Comparison of ENCODE assay signal across 1 cellular context in the genomic region with DNA sequence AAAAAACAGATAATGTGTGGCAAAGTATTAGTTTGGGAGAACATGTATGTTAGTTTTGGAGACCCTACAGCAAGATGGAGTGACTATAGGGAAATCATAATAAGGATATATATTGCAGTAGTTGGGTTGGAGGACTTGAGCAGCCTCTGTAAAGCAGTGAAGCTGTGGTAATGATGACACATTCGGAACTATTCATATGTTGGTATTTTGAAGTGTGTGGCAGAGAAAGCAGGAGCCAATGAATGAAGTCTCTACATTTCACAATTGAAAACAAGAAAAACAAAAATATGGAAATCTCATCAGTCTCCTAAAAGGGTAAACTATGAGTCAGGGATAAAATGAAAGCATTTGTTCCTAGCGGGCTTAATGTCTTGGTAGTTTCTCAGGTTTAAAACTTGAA.
TF ChIP-seq lines count a peak whose summit lies in the region.

No MANE protein-coding gene starts in this region.

TF ChIP-seq in GM23338, 12 proteins besides CTCF, POLR2A, EP300 and RAD21 (continued from another document):
- TF ChIP-seq, protein P1, sequence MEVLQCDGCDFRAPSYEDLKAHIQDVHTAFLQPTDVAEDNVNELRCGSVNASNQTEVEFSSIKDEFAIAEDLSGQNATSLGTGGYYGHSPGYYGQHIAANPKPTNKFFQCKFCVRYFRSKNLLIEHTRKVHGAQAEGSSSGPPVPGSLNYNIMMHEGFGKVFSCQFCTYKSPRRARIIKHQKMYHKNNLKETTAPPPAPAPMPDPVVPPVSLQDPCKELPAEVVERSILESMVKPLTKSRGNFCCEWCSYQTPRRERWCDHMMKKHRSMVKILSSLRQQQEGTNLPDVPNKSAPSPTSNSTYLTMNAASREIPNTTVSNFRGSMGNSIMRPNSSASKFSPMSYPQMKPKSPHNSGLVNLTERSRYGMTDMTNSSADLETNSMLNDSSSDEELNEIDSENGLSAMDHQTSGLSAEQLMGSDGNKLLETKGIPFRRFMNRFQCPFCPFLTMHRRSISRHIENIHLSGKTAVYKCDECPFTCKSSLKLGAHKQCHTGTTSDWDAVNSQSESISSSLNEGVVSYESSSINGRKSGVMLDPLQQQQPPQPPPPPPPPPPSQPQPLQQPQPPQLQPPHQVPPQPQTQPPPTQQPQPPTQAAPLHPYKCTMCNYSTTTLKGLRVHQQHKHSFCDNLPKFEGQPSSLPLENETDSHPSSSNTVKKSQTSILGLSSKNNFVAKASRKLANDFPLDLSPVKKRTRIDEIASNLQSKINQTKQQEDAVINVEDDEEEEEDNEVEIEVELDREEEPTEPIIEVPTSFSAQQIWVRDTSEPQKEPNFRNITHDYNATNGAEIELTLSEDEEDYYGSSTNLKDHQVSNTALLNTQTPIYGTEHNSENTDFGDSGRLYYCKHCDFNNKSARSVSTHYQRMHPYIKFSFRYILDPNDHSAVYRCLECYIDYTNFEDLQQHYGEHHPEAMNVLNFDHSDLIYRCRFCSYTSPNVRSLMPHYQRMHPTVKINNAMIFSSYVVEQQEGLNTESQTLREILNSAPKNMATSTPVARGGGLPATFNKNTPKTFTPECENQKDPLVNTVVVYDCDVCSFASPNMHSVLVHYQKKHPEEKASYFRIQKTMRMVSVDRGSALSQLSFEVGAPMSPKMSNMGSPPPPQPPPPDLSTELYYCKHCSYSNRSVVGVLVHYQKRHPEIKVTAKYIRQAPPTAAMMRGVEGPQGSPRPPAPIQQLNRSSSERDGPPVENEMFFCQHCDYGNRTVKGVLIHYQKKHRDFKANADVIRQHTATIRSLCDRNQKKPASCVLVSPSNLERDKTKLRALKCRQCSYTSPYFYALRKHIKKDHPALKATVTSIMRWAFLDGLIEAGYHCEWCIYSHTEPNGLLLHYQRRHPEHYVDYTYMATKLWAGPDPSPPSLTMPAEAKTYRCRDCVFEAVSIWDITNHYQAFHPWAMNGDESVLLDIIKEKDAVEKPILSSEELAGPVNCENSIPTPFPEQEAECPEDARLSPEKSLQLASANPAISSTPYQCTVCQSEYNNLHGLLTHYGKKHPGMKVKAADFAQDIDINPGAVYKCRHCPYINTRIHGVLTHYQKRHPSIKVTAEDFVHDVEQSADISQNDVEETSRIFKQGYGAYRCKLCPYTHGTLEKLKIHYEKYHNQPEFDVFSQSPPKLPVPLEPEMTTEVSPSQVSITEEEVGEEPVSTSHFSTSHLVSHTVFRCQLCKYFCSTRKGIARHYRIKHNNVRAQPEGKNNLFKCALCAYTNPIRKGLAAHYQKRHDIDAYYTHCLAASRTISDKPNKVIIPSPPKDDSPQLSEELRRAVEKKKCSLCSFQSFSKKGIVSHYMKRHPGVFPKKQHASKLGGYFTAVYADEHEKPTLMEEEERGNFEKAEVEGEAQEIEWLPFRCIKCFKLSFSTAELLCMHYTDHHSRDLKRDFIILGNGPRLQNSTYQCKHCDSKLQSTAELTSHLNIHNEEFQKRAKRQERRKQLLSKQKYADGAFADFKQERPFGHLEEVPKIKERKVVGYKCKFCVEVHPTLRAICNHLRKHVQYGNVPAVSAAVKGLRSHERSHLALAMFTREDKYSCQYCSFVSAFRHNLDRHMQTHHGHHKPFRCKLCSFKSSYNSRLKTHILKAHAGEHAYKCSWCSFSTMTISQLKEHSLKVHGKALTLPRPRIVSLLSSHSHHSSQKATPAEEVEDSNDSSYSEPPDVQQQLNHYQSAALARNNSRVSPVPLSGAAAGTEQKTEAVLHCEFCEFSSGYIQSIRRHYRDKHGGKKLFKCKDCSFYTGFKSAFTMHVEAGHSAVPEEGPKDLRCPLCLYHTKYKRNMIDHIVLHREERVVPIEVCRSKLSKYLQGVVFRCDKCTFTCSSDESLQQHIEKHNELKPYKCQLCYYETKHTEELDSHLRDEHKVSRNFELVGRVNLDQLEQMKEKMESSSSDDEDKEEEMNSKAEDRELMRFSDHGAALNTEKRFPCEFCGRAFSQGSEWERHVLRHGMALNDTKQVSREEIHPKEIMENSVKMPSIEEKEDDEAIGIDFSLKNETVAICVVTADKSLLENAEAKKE (CRISPR knock-in tag; IDR thresholded peaks at IDR 0.05) = no peak
- TF ChIP-seq EZH2phosphoT487 (IDR thresholded peaks at IDR 0.05; ENCODE audit: unreplicated experiment) (no peak), POLR2AphosphoS5 (IDR thresholded peaks at IDR 0.05; ENCODE audit: low read depth) (no peak), EZH2 (IDR thresholded peaks at IDR 0.05; ENCODE audit: low read depth, unreplicated experiment) (no peak)
TF ChIP-seq in GM23338: peak in this region for 0.
